8 cellular contexts compared by ENCODE assay signal in genomic region chr16:4800290-4801041, GRCh38. TPM values are rescaled to one million over a fixed set of nuclear protein-coding genes. Genes with fewer than 3 reads are reported as not detected.
DNase-seq lines count a peak whose midpoint lies in the region; ATAC-seq lines count a peak whose summit lies in the region.

No MANE protein-coding gene starts in this region.

- H3K9me3 Mint-ChIP-seq in CD4-positive, alpha-beta memory T cell = no peaks in the 10 kb centered on the region
- no peaks in the 10 kb centered on the region for H3K9me3 Mint-ChIP-seq in activated CD8-positive, alpha-beta T cell treated with anti-CD3 and anti-CD28 coated beads, Interleukin-2, amount 10 ng/mL, durations not matched to agents 7 days and 5 days (ENCODE audit: insufficient read depth)

- peaks cover 1 to 25% (median 11%) of the 10 kb centered on the region in 4 donors for H3K4me1 Mint-ChIP-seq in CD4-positive, alpha-beta memory T cell
- peaks cover 26% of the 10 kb centered on the region for H3K4me1 Mint-ChIP-seq in activated CD8-positive, alpha-beta T cell treated with anti-CD3 and anti-CD28 coated beads, Interleukin-2, amount 10 ng/mL, durations not matched to agents 7 days and 5 days (ENCODE audit: low read depth)

- no peak for ATAC-seq in activated CD8-positive, alpha-beta T cell treated with anti-CD3 and anti-CD28 coated beads, Interleukin-2, amount 10 ng/mL, durations not matched to agents 7 days and 5 days
- ATAC-seq in left colon = peak; percentile 31

- intact Hi-C loops in CD4-positive, alpha-beta memory T cell (cut with micrococcal nuclease) = loop anchor here (10.0 kb wide), 1 partner anchor 186 kb away; the partner anchor contains the start of gene UBALD1
- intact Hi-C loops in left colon (cut with DNase I, micrococcal nuclease) = no loop called here

- H3K27ac Mint-ChIP-seq in CD4-positive, alpha-beta memory T cell = peak overlapping the region; percentile 53 to 97 (median 73)
- peak overlapping the region; percentile 39 for H3K27ac Mint-ChIP-seq in activated CD8-positive, alpha-beta T cell treated with anti-CD3 and anti-CD28 coated beads, Interleukin-2, amount 10 ng/mL, durations not matched to agents 7 days and 5 days

- peaks cover 4 to 19% of the 10 kb centered on the region in 2 donors for H3K36me3 Mint-ChIP-seq in CD4-positive, alpha-beta memory T cell
- H3K36me3 Mint-ChIP-seq in activated CD8-positive, alpha-beta T cell treated with anti-CD3 and anti-CD28 coated beads, Interleukin-2, amount 10 ng/mL, durations not matched to agents 7 days and 5 days (ENCODE audit: low read depth) = peaks cover 9% of the 10 kb centered on the region

- CTCF ChIA-PET in CD4-positive, alpha-beta memory T cell (lab: Charles Lee; ENCODE audit: partially characterized antibody) = no interaction called here
- CTCF ChIA-PET in activated CD8-positive, alpha-beta T cell treated with anti-CD3 and anti-CD28 coated beads, Interleukin-2, amount 10 ng/mL, durations not matched to agents 7 days and 5 days (lab: Charles Lee) = no interaction called here

- peak overlapping the region; percentile 72 for H3K27ac ChIP-seq in CD4-positive, alpha-beta memory T cell (ENCODE audit: low read depth, low read length)

- no peak overlapping the region for H3K4me3 ChIP-seq in CD4-positive, alpha-beta memory T cell (ENCODE audit: low read length in 2 of 2)
- no peak overlapping the region for H3K4me3 ChIP-seq in H7 (ENCODE audit: insufficient read depth, low read depth, low read length)

- no peaks in the 10 kb centered on the region for H3K36me3 ChIP-seq in CD4-positive, alpha-beta memory T cell (ENCODE audit: insufficient read depth, low read length)
- peaks cover 5% of the 10 kb centered on the region for H3K36me3 ChIP-seq in H7 (replicated peaks; ENCODE audit: control insufficient read depth, insufficient read depth, low read length)

- POLR2A ChIA-PET in CD4-positive, alpha-beta memory T cell (lab: Charles Lee; ENCODE audit: partially characterized antibody) = interaction anchor here (1.1 to 5.1 kb wide), 3 partner anchors 32 to 233 kb away, joined by 3 to 58 read pairs (median 7); partner anchors contain the start of genes ANKS3, DNAAF8, NAGPA and ZNF500
- POLR2A ChIA-PET in activated CD8-positive, alpha-beta T cell treated with anti-CD3 and anti-CD28 coated beads, Interleukin-2, amount 10 ng/mL, durations not matched to agents 7 days and 5 days (lab: Charles Lee) = interaction anchor here (2.9 kb wide), 1 partner anchor 33 kb away, joined by 11 read pairs; the partner anchor contains the start of gene ZNF500

- no peaks in the 10 kb centered on the region for H3K27me3 ChIP-seq in CD4-positive, alpha-beta memory T cell (ENCODE audit: insufficient read depth, low read length)
- no peaks in the 10 kb centered on the region for H3K27me3 ChIP-seq in H7 (ENCODE audit: control insufficient read depth, insufficient read depth, low read length)

- peaks cover 18% of the 10 kb centered on the region for H3K4me1 ChIP-seq in CD4-positive, alpha-beta memory T cell (ENCODE audit: insufficient read depth, low read length)

- no peak for DNase-seq in CD4-positive, alpha-beta memory T cell
- DNase-seq in H7 = peak; percentile 42
- DNase-seq in activated CD8-positive, alpha-beta T cell treated with anti-CD3 and anti-CD28 coated beads, Interleukin-2, amount 10 ng/mL, durations not matched to agents 7 days and 5 days = no peak
- peak; percentile 84 to 87 for DNase-seq in left colon
- no peak for DNase-seq in HuH-7 (ENCODE audit: low spot score)
- DNase-seq in NCI-H1436 treated with DMSO at 0.1 percent for 48 hours (lab: John Stamatoyannopoulos, UW) = no peak
- no peak for DNase-seq in NCI-H774 (lab: John Stamatoyannopoulos, UW)
- no peak for DNase-seq in NCI-H526 treated with DMSO at 0.1 percent for 48 hours (lab: John Stamatoyannopoulos, UW)

- no peaks in the 10 kb centered on the region for H3K27me3 Mint-ChIP-seq in CD4-positive, alpha-beta memory T cell
- no peaks in the 10 kb centered on the region for H3K27me3 Mint-ChIP-seq in activated CD8-positive, alpha-beta T cell treated with anti-CD3 and anti-CD28 coated beads, Interleukin-2, amount 10 ng/mL, durations not matched to agents 7 days and 5 days (ENCODE audit: low read depth)

- H3K9me3 ChIP-seq in CD4-positive, alpha-beta memory T cell (ENCODE audit: control insufficient read depth in 1 of 2, low read length in 2 of 2) = no peaks in the 10 kb centered on the region

- H3K4me3 Mint-ChIP-seq in CD4-positive, alpha-beta memory T cell = peak overlapping the region in 7 of 8 donors; percentile 27 to 63 (median 59)
- peak overlapping the region; percentile 34 for H3K4me3 Mint-ChIP-seq in activated CD8-positive, alpha-beta T cell treated with anti-CD3 and anti-CD28 coated beads, Interleukin-2, amount 10 ng/mL, durations not matched to agents 7 days and 5 days

RNA-seq across cellular contexts. Expression of gene ROGDI, which starts 2.0 kb away (rescaled TPM):
- total RNA-seq in CD4-positive, alpha-beta memory T cell = 1 to 10 TPM; 9.7 to 9.9 TPM
- 10 to 100 TPM in 1 of 2 donors, 1 to 10 TPM in 1; 8.6 to 19.1 TPM for polyA plus RNA-seq in CD4-positive, alpha-beta memory T cell
- total RNA-seq in H7 (2014; rRNA removed; shearing (Covaris generic)) = 26.4 and 37.0 TPM in 2 replicates
- 10 to 100 TPM; 12.3 to 13.1 TPM for total RNA-seq in activated CD8-positive, alpha-beta T cell treated with anti-CD3 and anti-CD28 coated beads, Interleukin-2, amount 10 ng/mL, durations not matched to agents 7 days and 5 days
- 10 to 100 TPM; 21.2 to 26.1 TPM for total RNA-seq in left colon

RNA-seq across cellular contexts. Expression of gene SMIM22, which starts 5.3 kb away (rescaled TPM):
- total RNA-seq in CD4-positive, alpha-beta memory T cell = not detected
- polyA plus RNA-seq in CD4-positive, alpha-beta memory T cell = not detected
- not detected in 2 replicates for total RNA-seq in H7 (2014; rRNA removed; shearing (Covaris generic))
- not detected for total RNA-seq in activated CD8-positive, alpha-beta T cell treated with anti-CD3 and anti-CD28 coated beads, Interleukin-2, amount 10 ng/mL, durations not matched to agents 7 days and 5 days
- total RNA-seq in left colon = 100 to 1,000 TPM; 448 to 580 TPM

RNA-seq across cellular contexts. Expression of gene SEPTIN12, which starts 12.3 kb away (rescaled TPM):
- total RNA-seq in CD4-positive, alpha-beta memory T cell = not detected
- polyA plus RNA-seq in CD4-positive, alpha-beta memory T cell = not detected
- not detected in 2 replicates for total RNA-seq in H7 (2014; rRNA removed; shearing (Covaris generic))
- not detected for total RNA-seq in activated CD8-positive, alpha-beta T cell treated with anti-CD3 and anti-CD28 coated beads, Interleukin-2, amount 10 ng/mL, durations not matched to agents 7 days and 5 days
- under 1 TPM in 1 of 2 donors, not detected in 1; 0.75 TPM for total RNA-seq in left colon

RNA-seq across cellular contexts. Expression of gene ZNF500, which starts 33.5 kb away (rescaled TPM):
- 10 to 100 TPM; 33.9 to 35.6 TPM for total RNA-seq in CD4-positive, alpha-beta memory T cell
- polyA plus RNA-seq in CD4-positive, alpha-beta memory T cell = 10 to 100 TPM in 1 of 2 donors, 1 to 10 TPM in 1; 7.9 to 13.0 TPM
- total RNA-seq in H7 (2014; rRNA removed; shearing (Covaris generic)) = 17.3 and 19.3 TPM in 2 replicates
- 10 to 100 TPM; 14.0 to 14.9 TPM for total RNA-seq in activated CD8-positive, alpha-beta T cell treated with anti-CD3 and anti-CD28 coated beads, Interleukin-2, amount 10 ng/mL, durations not matched to agents 7 days and 5 days
- total RNA-seq in left colon = 10 to 100 TPM; 12.4 to 13.7 TPM

RNA-seq across cellular contexts. Expression of gene GLYR1, which starts 46.6 kb away (rescaled TPM):
- total RNA-seq in CD4-positive, alpha-beta memory T cell = 100 to 1,000 TPM; 117 to 121 TPM
- 10 to 100 TPM; 22.8 to 44.6 TPM for polyA plus RNA-seq in CD4-positive, alpha-beta memory T cell
- 56.6 and 64.7 TPM in 2 replicates for total RNA-seq in H7 (2014; rRNA removed; shearing (Covaris generic))
- 10 to 100 TPM; 92.2 to 95.7 TPM for total RNA-seq in activated CD8-positive, alpha-beta T cell treated with anti-CD3 and anti-CD28 coated beads, Interleukin-2, amount 10 ng/mL, durations not matched to agents 7 days and 5 days
- 100 to 1,000 TPM; 106 to 114 TPM for total RNA-seq in left colon

Comparison
In these comparisons a context has a peak if more than half of its experiments do, and no peak if none do; other contexts are left out.
1. DNase-seq: peak in H7 (single experiment) and left colon (2 of 2); none in CD4-positive, alpha-beta memory T cell (0 of 5), activated CD8-positive, alpha-beta T cell treated with anti-CD3 and anti-CD28 coated beads, Interleukin-2, amount 10 ng/mL, durations not matched to agents 7 days and 5 days (single experiment), HuH-7 (single experiment), NCI-H1436 treated with DMSO at 0.1 percent for 48 hours (single experiment), NCI-H774 (single experiment) and NCI-H526 treated with DMSO at 0.1 percent for 48 hours (single experiment).
2. RNA of gene SMIM22, which starts 5.3 kb away (total RNA-seq): 448 to 580 TPM in left colon; not detected in CD4-positive, alpha-beta memory T cell, not detected in H7 and not detected in activated CD8-positive, alpha-beta T cell treated with anti-CD3 and anti-CD28 coated beads, Interleukin-2, amount 10 ng/mL, durations not matched to agents 7 days and 5 days; every median in the first group is over 100 times any median in the second.